8 cellular contexts compared by ENCODE assay signal in genomic region chr17:81860756-81861568, GRCh38. TPM values are rescaled to one million over a fixed set of nuclear protein-coding genes. Genes with fewer than 3 reads are reported as not detected.
DNase-seq lines count a peak whose midpoint lies in the region; ATAC-seq and TF ChIP-seq lines count a peak whose summit lies in the region.

No MANE protein-coding gene starts in this region.

- no peaks in the 10 kb centered on the region for H3K27me3 Mint-ChIP-seq in activated T-helper 2 cell treated with anti-CD3 and anti-CD28 coated beads, Interferon-gamma antibody, Interleukin-2, Interleukin-4, amounts not matched to agents 10 μg/mL and 5 μg/mL and 100 μg/mL, durations not matched to agents 14 hours and 24 hours and 36 hours (ENCODE audit: low read depth)
- H3K27me3 Mint-ChIP-seq in naive thymus-derived CD4-positive, alpha-beta T cell = peaks cover 0 to 5% (median 0%) of the 10 kb centered on the region in 5 donors
- H3K27me3 Mint-ChIP-seq in stimulated activated memory B cell treated with anti-CD40 and anti-IgM and Interleukin-4, amounts not matched to agents 10 μg/mL and 1 μg/mL and 100 μg/mL, for 72 hours = no peaks in the 10 kb centered on the region

- H3K36me3 ChIP-seq in naive thymus-derived CD4-positive, alpha-beta T cell (ENCODE audit: control insufficient read depth in 2 of 3, insufficient read depth in 3 of 3, low read length in 3 of 3) = peaks cover 0 to 24% (median 6%) of the 10 kb centered on the region in 3 experiments

- H3K27ac Mint-ChIP-seq in activated T-helper 2 cell treated with anti-CD3 and anti-CD28 coated beads, Interferon-gamma antibody, Interleukin-2, Interleukin-4, amounts not matched to agents 10 μg/mL and 5 μg/mL and 100 μg/mL, durations not matched to agents 14 hours and 24 hours and 36 hours = peak overlapping the region; percentile 88
- H3K27ac Mint-ChIP-seq in naive thymus-derived CD4-positive, alpha-beta T cell = peak overlapping the region; percentile 89 to 100 (median 98)
- H3K27ac Mint-ChIP-seq in stimulated activated memory B cell treated with anti-CD40 and anti-IgM and Interleukin-4, amounts not matched to agents 10 μg/mL and 1 μg/mL and 100 μg/mL, for 72 hours = peak overlapping the region; percentile 93

- peak; percentile 91 for ATAC-seq in naive thymus-derived CD4-positive, alpha-beta T cell
- peak; percentile 95 for ATAC-seq in stimulated activated memory B cell treated with anti-CD40 and anti-IgM and Interleukin-4, amounts not matched to agents 10 μg/mL and 1 μg/mL and 100 μg/mL, for 72 hours

- intact Hi-C loops in activated T-helper 2 cell treated with anti-CD3 and anti-CD28 coated beads, Interferon-gamma antibody, Interleukin-2, Interleukin-4, amounts not matched to agents 10 μg/mL and 5 μg/mL and 100 μg/mL, durations not matched to agents 14 hours and 24 hours and 36 hours (cut with micrococcal nuclease) = loop anchor here (1.0 to 2.0 kb wide), 4 partner anchors 9 to 162 kb away; partner anchors contain the start of genes CENPX, LRRC45 and MCRIP1
- intact Hi-C loops in naive thymus-derived CD4-positive, alpha-beta T cell (cut with micrococcal nuclease) = loop anchor here (1.0 to 10.0 kb wide), 24 partner anchors 9 to 1406 kb away; partner anchors contain the start of genes ACTG1 (in 2 of the 2), ALYREF (in 2 of the 2), ANAPC11 (in 2 of the 2) and ARL16 (in 2 of the 2)

- H3K36me3 Mint-ChIP-seq in activated T-helper 2 cell treated with anti-CD3 and anti-CD28 coated beads, Interferon-gamma antibody, Interleukin-2, Interleukin-4, amounts not matched to agents 10 μg/mL and 5 μg/mL and 100 μg/mL, durations not matched to agents 14 hours and 24 hours and 36 hours (ENCODE audit: low read depth) = peaks cover 72% of the 10 kb centered on the region
- peaks cover 0 to 23% (median 4%) of the 10 kb centered on the region in 5 donors for H3K36me3 Mint-ChIP-seq in naive thymus-derived CD4-positive, alpha-beta T cell
- H3K36me3 Mint-ChIP-seq in stimulated activated memory B cell treated with anti-CD40 and anti-IgM and Interleukin-4, amounts not matched to agents 10 μg/mL and 1 μg/mL and 100 μg/mL, for 72 hours = peaks cover 18% of the 10 kb centered on the region

- no peaks in the 10 kb centered on the region for H3K9me3 ChIP-seq in naive thymus-derived CD4-positive, alpha-beta T cell (ENCODE audit: control insufficient read depth in 2 of 3, low read length in 3 of 3)

- H3K9me3 Mint-ChIP-seq in activated T-helper 2 cell treated with anti-CD3 and anti-CD28 coated beads, Interferon-gamma antibody, Interleukin-2, Interleukin-4, amounts not matched to agents 10 μg/mL and 5 μg/mL and 100 μg/mL, durations not matched to agents 14 hours and 24 hours and 36 hours = no peaks in the 10 kb centered on the region
- H3K9me3 Mint-ChIP-seq in naive thymus-derived CD4-positive, alpha-beta T cell = peaks cover 0 to 10% (median 0%) of the 10 kb centered on the region in 11 donors
- H3K9me3 Mint-ChIP-seq in stimulated activated memory B cell treated with anti-CD40 and anti-IgM and Interleukin-4, amounts not matched to agents 10 μg/mL and 1 μg/mL and 100 μg/mL, for 72 hours = no peaks in the 10 kb centered on the region

- POLR2A ChIA-PET in naive thymus-derived CD4-positive, alpha-beta T cell (lab: Charles Lee) = interaction anchor here (0.6 to 3.8 kb wide), 7 partner anchors 10 to 822 kb away, joined by 3 to 62 read pairs (median 3); partner anchors contain the start of genes ARHGDIA, ARL16, HGS and PPP1R27

- peak overlapping the region; percentile 95 for H3K27ac ChIP-seq in naive thymus-derived CD4-positive, alpha-beta T cell (ENCODE audit: low read depth, low read length)

- H3K4me3 Mint-ChIP-seq in activated T-helper 2 cell treated with anti-CD3 and anti-CD28 coated beads, Interferon-gamma antibody, Interleukin-2, Interleukin-4, amounts not matched to agents 10 μg/mL and 5 μg/mL and 100 μg/mL, durations not matched to agents 14 hours and 24 hours and 36 hours (ENCODE audit: low read depth) = peak overlapping the region; percentile 88
- H3K4me3 Mint-ChIP-seq in naive thymus-derived CD4-positive, alpha-beta T cell = peak overlapping the region; percentile 81 to 99 (median 90)
- H3K4me3 Mint-ChIP-seq in stimulated activated memory B cell treated with anti-CD40 and anti-IgM and Interleukin-4, amounts not matched to agents 10 μg/mL and 1 μg/mL and 100 μg/mL, for 72 hours = peak overlapping the region; percentile 89

- DNase-seq in EL (peak; percentile 100), H4 (ENCODE audit: low spot score) (peak; percentile 100), LNCaP clone FGC (ENCODE audit: low read depth) (peak; percentile 100), RPMI8226 (peak; percentile 100), fibroblast of mammary gland (ENCODE audit: low read depth) (peak; percentile 100)
- peak; percentile 100 for DNase-seq in activated T-helper 2 cell treated with anti-CD3 and anti-CD28 coated beads, Interferon-gamma antibody, Interleukin-2, Interleukin-4, amounts not matched to agents 10 μg/mL and 5 μg/mL and 100 μg/mL, durations not matched to agents 14 hours and 24 hours and 36 hours (ENCODE audit: low spot score)
- DNase-seq in naive thymus-derived CD4-positive, alpha-beta T cell = peak; percentile 98 to 100 (median 100)

- no peaks in the 10 kb centered on the region for H3K27me3 ChIP-seq in naive thymus-derived CD4-positive, alpha-beta T cell (ENCODE audit: control insufficient read depth in 2 of 2, insufficient read depth in 2 of 2, low read length in 2 of 2)

- H3K4me1 Mint-ChIP-seq in activated T-helper 2 cell treated with anti-CD3 and anti-CD28 coated beads, Interferon-gamma antibody, Interleukin-2, Interleukin-4, amounts not matched to agents 10 μg/mL and 5 μg/mL and 100 μg/mL, durations not matched to agents 14 hours and 24 hours and 36 hours (ENCODE audit: low read depth) = peaks cover 30% of the 10 kb centered on the region
- peaks cover 19 to 53% (median 43%) of the 10 kb centered on the region in 7 donors for H3K4me1 Mint-ChIP-seq in naive thymus-derived CD4-positive, alpha-beta T cell
- H3K4me1 Mint-ChIP-seq in stimulated activated memory B cell treated with anti-CD40 and anti-IgM and Interleukin-4, amounts not matched to agents 10 μg/mL and 1 μg/mL and 100 μg/mL, for 72 hours = peaks cover 52% of the 10 kb centered on the region

- TF ChIP-seq CTCF in LNCaP clone FGC (IDR thresholded peaks at IDR 0.05; ENCODE audit: control insufficient read depth, extremely low read depth, insufficient read depth) = no peak
- no peak for TF ChIP-seq CTCF in fibroblast of mammary gland (conservative IDR thresholded peaks at IDR 0.05; ENCODE audit: control insufficient read depth, insufficient read depth, low read depth, low read length)

- H3K4me3 ChIP-seq in LNCaP clone FGC (ENCODE audit: low read depth, low read length) = peak overlapping the region; percentile 98
- peak overlapping the region; percentile 70 for H3K4me3 ChIP-seq in fibroblast of mammary gland (ENCODE audit: control insufficient read depth, low read depth, low read length)
- peak overlapping the region; percentile 83 for H3K4me3 ChIP-seq in naive thymus-derived CD4-positive, alpha-beta T cell (ENCODE audit: low read length)

- peaks cover 20 to 27% of the 10 kb centered on the region in 2 donors for H3K4me1 ChIP-seq in naive thymus-derived CD4-positive, alpha-beta T cell (ENCODE audit: control insufficient read depth in 2 of 2, insufficient read depth in 2 of 2, low read length in 2 of 2)

- CTCF ChIA-PET in naive thymus-derived CD4-positive, alpha-beta T cell (lab: Charles Lee) = no interaction called here

RNA-seq across cellular contexts. Expression of gene P4HB, which starts 0.6 kb away (rescaled TPM):
- 921 and 1,439 TPM in 2 replicates for total RNA-seq in H4 (2014; rRNA removed; shearing (Covaris generic))
- total RNA-seq in activated T-helper 2 cell treated with anti-CD3 and anti-CD28 coated beads, Interferon-gamma antibody, Interleukin-2, Interleukin-4, amounts not matched to agents 10 μg/mL and 5 μg/mL and 100 μg/mL, durations not matched to agents 14 hours and 24 hours and 36 hours = 545 and 603 TPM in 2 replicates
- 100 to 1,000 TPM; 188 to 568 (median 304) TPM for total RNA-seq in naive thymus-derived CD4-positive, alpha-beta T cell
- polyA plus RNA-seq in naive thymus-derived CD4-positive, alpha-beta T cell = 100 to 1,000 TPM; 161 to 224 TPM

RNA-seq across cellular contexts. Expression of gene ARHGDIA, which starts 10.2 kb away (rescaled TPM):
- total RNA-seq in H4 (2014; rRNA removed; shearing (Covaris generic)) = 78.2 and 78.9 TPM in 2 replicates
- 713 and 715 TPM in 2 replicates for total RNA-seq in activated T-helper 2 cell treated with anti-CD3 and anti-CD28 coated beads, Interferon-gamma antibody, Interleukin-2, Interleukin-4, amounts not matched to agents 10 μg/mL and 5 μg/mL and 100 μg/mL, durations not matched to agents 14 hours and 24 hours and 36 hours
- total RNA-seq in naive thymus-derived CD4-positive, alpha-beta T cell = 100 to 1,000 TPM; 308 to 671 (median 465) TPM
- 100 to 1,000 TPM in 1 of 2 donors, 10 to 100 TPM in 1; 66.5 to 140 TPM for polyA plus RNA-seq in naive thymus-derived CD4-positive, alpha-beta T cell

RNA-seq across cellular contexts. Expression of gene PPP1R27, which starts 26.1 kb away (rescaled TPM):
- not detected in 2 replicates for total RNA-seq in H4 (2014; rRNA removed; shearing (Covaris generic))
- total RNA-seq in activated T-helper 2 cell treated with anti-CD3 and anti-CD28 coated beads, Interferon-gamma antibody, Interleukin-2, Interleukin-4, amounts not matched to agents 10 μg/mL and 5 μg/mL and 100 μg/mL, durations not matched to agents 14 hours and 24 hours and 36 hours = not detected in 2 replicates
- not detected for total RNA-seq in naive thymus-derived CD4-positive, alpha-beta T cell
- under 1 TPM in 1 of 2 donors, not detected in 1; 0.13 TPM for polyA plus RNA-seq in naive thymus-derived CD4-positive, alpha-beta T cell

RNA-seq across cellular contexts. Expression of gene MCRIP1, which starts 27.9 kb away (rescaled TPM):
- 13.7 and 14.9 TPM in 2 replicates for total RNA-seq in H4 (2014; rRNA removed; shearing (Covaris generic))
- total RNA-seq in activated T-helper 2 cell treated with anti-CD3 and anti-CD28 coated beads, Interferon-gamma antibody, Interleukin-2, Interleukin-4, amounts not matched to agents 10 μg/mL and 5 μg/mL and 100 μg/mL, durations not matched to agents 14 hours and 24 hours and 36 hours = 42.5 and 42.9 TPM in 2 replicates
- total RNA-seq in naive thymus-derived CD4-positive, alpha-beta T cell = 10 to 100 TPM; 41.1 to 65.3 (median 53.1) TPM
- polyA plus RNA-seq in naive thymus-derived CD4-positive, alpha-beta T cell = 10 to 100 TPM; 44.5 to 59.0 TPM

RNA-seq across cellular contexts. Expression of gene ALYREF, which starts 30.4 kb away (rescaled TPM):
- total RNA-seq in H4 (2014; rRNA removed; shearing (Covaris generic)) = 149 and 166 TPM in 2 replicates
- 237 and 240 TPM in 2 replicates for total RNA-seq in activated T-helper 2 cell treated with anti-CD3 and anti-CD28 coated beads, Interferon-gamma antibody, Interleukin-2, Interleukin-4, amounts not matched to agents 10 μg/mL and 5 μg/mL and 100 μg/mL, durations not matched to agents 14 hours and 24 hours and 36 hours
- total RNA-seq in naive thymus-derived CD4-positive, alpha-beta T cell = 100 to 1,000 TPM in 1 of 5 experiments, 10 to 100 TPM in 4; 38.3 to 159 (median 83.2) TPM
- polyA plus RNA-seq in naive thymus-derived CD4-positive, alpha-beta T cell = 10 to 100 TPM; 28.5 to 31.5 TPM

Comparison
In these comparisons a context has a peak if more than half of its experiments do, and no peak if none do; other contexts are left out.
1. Peak in every context shown above with its lines: DNase-seq, ATAC-seq, H3K4me3 ChIP-seq and H3K27ac ChIP-seq.